In genomic region chr2:2038746-2039530, GRCh38 we compare ENCODE assay signal across 9 cellular contexts.
"Had no signal": no experiment of that assay in that cellular context is flagged by ENCODE, and none has a peak within 500 bp of the region (broad histone marks: within the 10 kb centered on the region; RNA-seq: fewer than 3 reads in every experiment).

No MANE protein-coding gene starts in this region.

- H3K9me3 Mint-ChIP-seq: IgD-negative memory B cell had no signal

- H3K4me1 ChIP-seq: HAP-1 had no signal

- H3K9me3 ChIP-seq: HAP-1 had no signal

- H3K4me1 Mint-ChIP-seq: IgD-negative memory B cell had no signal

- ATAC-seq: HCT116, HepG2 had no signal

- H3K27ac Mint-ChIP-seq: HFFc6, IgD-negative memory B cell had no signal

- H3K27ac ChIP-seq: GM23248, HL-60 had no signal

- H3K4me3 Mint-ChIP-seq: HFFc6, IgD-negative memory B cell had no signal

- DNase-seq: GM23248, GOT3, H7, HFFc6 had no signal

- H3K36me3 ChIP-seq: HAP-1 had no signal

- H3K4me3 ChIP-seq: GM23248, HAP-1 had no signal
